34 cellular contexts compared by ENCODE assay signal in genomic region chr15:59392299-59392698, GRCh38. TPM values are rescaled to one million over a fixed set of nuclear protein-coding genes. Genes with fewer than 3 reads are reported as not detected.
"Had no signal": no experiment of that assay in that cellular context is flagged by ENCODE, and none has a peak within 500 bp of the region (broad histone marks: within the 10 kb centered on the region; RNA-seq: fewer than 3 reads in every experiment).

No MANE protein-coding gene starts in this region.

- H3K4me1 ChIP-seq: body of pancreas, gastroesophageal sphincter had no signal

- H3K4me3 Mint-ChIP-seq: activated CD4-positive, alpha-beta memory T cell treated with anti-CD3 and anti-CD28 coated beads, Interleukin-2, amount 10 ng/mL, durations not matched to agents 7 days and 5 days; activated CD4-positive, alpha-beta T cell treated with anti-CD3 and anti-CD28 coated beads, Interleukin-2, amount 10 ng/mL, durations not matched to agents 7 days and 5 days; activated naive CD4-positive, alpha-beta T cell treated with anti-CD3 and anti-CD28 coated beads, Interleukin-2, amount 10 ng/mL, durations not matched to agents 7 days and 5 days; activated naive CD8-positive, alpha-beta T cell treated with anti-CD3 and anti-CD28 coated beads, Interleukin-2, amount 10 ng/mL, durations not matched to agents 7 days and 5 days; activated T-cell treated with anti-CD3 and anti-CD28 coated beads, Interleukin-2, amount 50 U/mL, for 24 hours; activated T-cell treated with anti-CD3 and anti-CD28 coated beads, Interleukin-2, amount 50 U/mL, for 72 hours; T-helper 17 cell; T-helper 2 cell treated with Interferon-gamma antibody and Interleukin-4, amounts not matched to agents 5 μg/mL and 100 μg/mL, for 36 hours had no signal

- H2AFZ ChIP-seq: hepatocyte had no signal

- H3K4me2 ChIP-seq: hepatocyte had no signal

- H3K9me3 Mint-ChIP-seq: activated CD4-positive, alpha-beta memory T cell treated with anti-CD3 and anti-CD28 coated beads, Interleukin-2, amount 10 ng/mL, durations not matched to agents 7 days and 5 days; activated CD4-positive, alpha-beta T cell treated with anti-CD3 and anti-CD28 coated beads, Interleukin-2, amount 10 ng/mL, durations not matched to agents 7 days and 5 days; activated naive CD4-positive, alpha-beta T cell treated with anti-CD3 and anti-CD28 coated beads, Interleukin-2, amount 10 ng/mL, durations not matched to agents 7 days and 5 days; activated naive CD4-positive, alpha-beta T cell treated with anti-CD3 and anti-CD28 coated beads, Interleukin-2, amount 50 U/mL, for 72 hours; activated T-cell treated with anti-CD3 and anti-CD28 coated beads, Interleukin-2, amount 50 U/mL, for 24 hours; activated T-cell treated with anti-CD3 and anti-CD28 coated beads, Interleukin-2, amount 50 U/mL, for 72 hours; T-helper 2 cell treated with Interferon-gamma antibody and Interleukin-4, amounts not matched to agents 5 μg/mL and 100 μg/mL, for 36 hours had no signal

- H3K27me3 ChIP-seq: body of pancreas, esophagus squamous epithelium, gastroesophageal sphincter, heart right ventricle, hepatocyte had no signal

- H3K36me3 Mint-ChIP-seq: activated naive CD4-positive, alpha-beta T cell treated with anti-CD3 and anti-CD28 coated beads, Interleukin-2, amount 10 ng/mL, durations not matched to agents 7 days and 5 days; activated naive CD4-positive, alpha-beta T cell treated with anti-CD3 and anti-CD28 coated beads, Interleukin-2, amount 50 U/mL, for 72 hours had no signal

- H3K4me3 ChIP-seq: body of pancreas, esophagus squamous epithelium, gastroesophageal sphincter, heart right ventricle, hepatocyte had no signal

- FAIRE-seq: colon, endometrium, endothelial cell of umbilical vein had no signal

- H3K79me2 ChIP-seq: hepatocyte had no signal

- H3K27ac ChIP-seq: body of pancreas, epithelial cell of prostate, esophagus squamous epithelium, gastroesophageal sphincter, heart right ventricle, hepatocyte, WERI-Rb-1 had no signal

- H3K27ac Mint-ChIP-seq: activated CD4-positive, alpha-beta memory T cell treated with anti-CD3 and anti-CD28 coated beads, Interleukin-2, amount 10 ng/mL, durations not matched to agents 7 days and 5 days; activated CD4-positive, alpha-beta T cell treated with anti-CD3 and anti-CD28 coated beads, Interleukin-2, amount 10 ng/mL, durations not matched to agents 7 days and 5 days; activated naive CD4-positive, alpha-beta T cell treated with anti-CD3 and anti-CD28 coated beads, Interleukin-2, amount 10 ng/mL, durations not matched to agents 7 days and 5 days; activated naive CD4-positive, alpha-beta T cell treated with anti-CD3 and anti-CD28 coated beads, Interleukin-2, amount 50 U/mL, for 72 hours; activated naive CD8-positive, alpha-beta T cell treated with anti-CD3 and anti-CD28 coated beads, Interleukin-2, amount 10 ng/mL, durations not matched to agents 7 days and 5 days; activated T-cell treated with anti-CD3 and anti-CD28 coated beads, Interleukin-2, amount 50 U/mL, for 24 hours; activated T-cell treated with anti-CD3 and anti-CD28 coated beads, Interleukin-2, amount 50 U/mL, for 72 hours; T-helper 17 cell; T-helper 2 cell treated with Interferon-gamma antibody and Interleukin-4, amounts not matched to agents 5 μg/mL and 100 μg/mL, for 36 hours had no signal

- H3K9me3 ChIP-seq: body of pancreas, esophagus squamous epithelium, gastroesophageal sphincter, heart right ventricle had no signal

- DNase-seq: activated CD4-positive, alpha-beta memory T cell treated with anti-CD3 and anti-CD28 coated beads, Interleukin-2, amount 10 ng/mL, durations not matched to agents 7 days and 5 days; activated CD4-positive, alpha-beta T cell treated with anti-CD3 and anti-CD28 coated beads for 1 hour; activated CD4-positive, alpha-beta T cell treated with anti-CD3 and anti-CD28 coated beads for 4 hours; activated CD4-positive, alpha-beta T cell treated with anti-CD3 and anti-CD28 coated beads, Interleukin-2, amount 10 ng/mL, durations not matched to agents 7 days and 5 days; activated CD4-positive, alpha-beta T cell treated with anti-CD3 and anti-CD28 coated beads, Interleukin-2, amount 50 U/mL, for 4 hours; activated CD4-positive, CD25-positive, alpha-beta regulatory T cell; activated CD8-positive, alpha-beta memory T cell treated with anti-CD3 and anti-CD28 coated beads, Interleukin-2, amount 50 U/mL, for 48 hours; activated gamma-delta T cell; activated naive CD4-positive, alpha-beta T cell; activated naive CD4-positive, alpha-beta T cell treated with anti-CD3 and anti-CD28 coated beads, Interleukin-2, amount 10 ng/mL, durations not matched to agents 7 days and 5 days; activated naive CD8-positive, alpha-beta T cell treated with anti-CD3 and anti-CD28 coated beads, Interleukin-2, amount 10 ng/mL, durations not matched to agents 7 days and 5 days; activated T-cell treated with anti-CD3 and anti-CD28 coated beads for 4 hours; activated T-cell treated with anti-CD3 and anti-CD28 coated beads, Interleukin-2, amount 50 U/mL, for 24 hours; activated T-cell treated with anti-CD3 and anti-CD28 coated beads, Interleukin-2, amount 50 U/mL, for 72 hours; amniotic stem cell; aorta; body of pancreas; caudate nucleus; cortex of kidney; effector CD8-positive, alpha-beta T cell; esophagus squamous epithelium; foreskin melanocyte; heart right ventricle; T-helper 17 cell; T1000; WERI-Rb-1 had no signal

- ATAC-seq: activated naive CD4-positive, alpha-beta T cell treated with anti-CD3 and anti-CD28 coated beads, Interleukin-2, amount 50 U/mL, for 72 hours; activated T-cell treated with anti-CD3 and anti-CD28 coated beads, Interleukin-2, amount 50 U/mL, for 72 hours; body of pancreas; gastroesophageal sphincter; heart right ventricle; T-helper 17 cell had no signal

- H3K36me3 ChIP-seq: esophagus squamous epithelium, gastroesophageal sphincter, heart right ventricle, WERI-Rb-1 had no signal

RNA-seq across cellular contexts. Expression of gene FAM81A, which starts 45.7 kb away (rescaled TPM):
- total RNA-seq: T-helper 17 cell had no signal
